ENCODE assay signal across 17 cellular contexts in genomic region chr12:40016960-40017359, GRCh38.
DNase-seq lines count a peak whose midpoint lies in the region; ATAC-seq, FAIRE-seq and TF ChIP-seq lines count a peak whose summit lies in the region.
"Had no signal": no experiment of that assay in that cellular context is flagged by ENCODE, and none has a peak within 500 bp of the region (broad histone marks: within the 10 kb centered on the region; RNA-seq: fewer than 3 reads in every experiment).

No MANE protein-coding gene starts in this region.

- WGBS in IMR-90 (ENCODE audit: extremely low coverage in 2 of 2, insufficient read length in 1 of 2), 2 experiments, result no CpG with 5 or more reads among the region's 3 CpGs
- 16% methylated on average over 1 of the region's 3 CpGs for WGBS in mesenchymal stem cell

- in situ Hi-C loops in IMR-90 (cut with MboI; ENCODE audit: low sequenced_read_pairs), result no loop called here

- no peak overlapping the region for H3K27ac ChIP-seq in BLaER1
- H3K27ac ChIP-seq in IMR-90 (ENCODE audit: insufficient read depth, low read length), result no peak overlapping the region
- no peak overlapping the region for H3K27ac ChIP-seq in mesenchymal stem cell (ENCODE audit: low read length, poor library complexity, severe bottlenecking)
- H3K27ac ChIP-seq: body of pancreas had no signal

- H2AK5ac ChIP-seq in IMR-90 (ENCODE audit: low read depth, low read length) (no peak overlapping the region), mesenchymal stem cell (ENCODE audit: low read length, severe bottlenecking) (no peak overlapping the region)

- H3K9me3 ChIP-seq in BLaER1 (no peaks in the 10 kb centered on the region), IMR-90 (ENCODE audit: control insufficient read depth, insufficient read depth, low read length) (no peaks in the 10 kb centered on the region), mesenchymal stem cell (ENCODE audit: control insufficient read depth, low read length) (no peaks in the 10 kb centered on the region)
- H3K9me3 ChIP-seq: body of pancreas had no signal

- ATAC-seq in IMR-90 (ENCODE audit: low read depth), result peak; percentile 89
- no peak for ATAC-seq in HG02840 (IDR thresholded peaks at IDR 0.05; ENCODE audit: low FRiP score, unreplicated experiment)
- ATAC-seq: body of pancreas, Panc1 had no signal

- DNase-seq in IMR-90 (peak; percentile 89), mesenchymal stem cell (peak; percentile 98), urothelium cell line (ENCODE audit: low spot score) (no peak), activated T-cell treated with anti-CD3 and anti-CD28 coated beads for 4 hours (no peak)
- no peak for DNase-seq in activated CD4-positive, CD25-positive, alpha-beta regulatory T cell treated with anti-CD3 and anti-CD28 coated beads, Interleukin-2, amount 50 U/mL, for 72 hours
- DNase-seq: activated CD4-positive, alpha-beta memory T cell treated with anti-CD3 and anti-CD28 coated beads, Interleukin-2, amount 10 ng/mL, durations not matched to agents 7 days and 5 days; activated effector memory CD4-positive, alpha-beta T cell treated with anti-CD3 and anti-CD28 coated beads, Interleukin-2, amount 50 U/mL, for 16 hours; body of pancreas; mesendoderm; NCI-H1048 had no signal

- POLR2A ChIA-PET in IMR-90 (lab: Charles Lee; ENCODE audit: unreplicated experiment), result no interaction called here

- H3K18ac ChIP-seq in IMR-90 (ENCODE audit: low read depth, low read length), result no peak overlapping the region
- H3K18ac ChIP-seq in mesenchymal stem cell (ENCODE audit: low read depth in 1 of 2, low read length in 2 of 2), result no peak overlapping the region

- no peak overlapping the region for H4K5ac ChIP-seq in IMR-90 (ENCODE audit: low read depth, low read length)

- intact Hi-C loops in IMR-90 (cut with micrococcal nuclease), result loop anchor here (10.0 kb wide), 1 partner anchor 252 kb away; no protein-coding TSS in a partner anchor

- H2BK15ac ChIP-seq in IMR-90 (ENCODE audit: low read depth, low read length) (no peak overlapping the region), mesenchymal stem cell (ENCODE audit: low read depth, poor library complexity, severe bottlenecking) (no peak overlapping the region)

- H3K4ac ChIP-seq in IMR-90 (ENCODE audit: low read depth, low read length) (no peak overlapping the region), mesenchymal stem cell (ENCODE audit: low read depth in 1 of 2, low read length in 2 of 2) (no peak overlapping the region)

- H3K9ac ChIP-seq in BLaER1 (no peak overlapping the region), IMR-90 (ENCODE audit: low read depth, low read length) (no peak overlapping the region), mesenchymal stem cell (ENCODE audit: low read length) (peak overlapping the region; percentile 26)

- H3K4me1 ChIP-seq in BLaER1, result peaks cover 14% of the 10 kb centered on the region
- peaks cover 3% of the 10 kb centered on the region for H3K4me1 ChIP-seq in IMR-90 (ENCODE audit: control insufficient read depth, insufficient read depth, low read length)
- H3K4me1 ChIP-seq in mesenchymal stem cell (ENCODE audit: control insufficient read depth, insufficient read depth, low read depth, low read length), result no peaks in the 10 kb centered on the region

- TF ChIP-seq POLR2A in IMR-90 (IDR thresholded peaks at IDR 0.05; ENCODE audit: low read depth, low read length), result no peak

- no peak overlapping the region for H3K56ac ChIP-seq in IMR-90 (ENCODE audit: extremely low read depth, insufficient read depth, low read length)

- no peak overlapping the region for H3K4me3 ChIP-seq in BLaER1
- no peak overlapping the region for H3K4me3 ChIP-seq in IMR-90 (ENCODE audit: insufficient read depth, low read depth, low read length)
- peak overlapping the region in 1 of 2 experiments; percentile 21 for H3K4me3 ChIP-seq in mesenchymal stem cell (ENCODE audit: insufficient read depth in 1 of 2, low read depth in 1 of 2, low read length in 2 of 2)
- H3K4me3 ChIP-seq: body of pancreas had no signal

- no peak for TF ChIP-seq CTCF in IMR-90 (conservative IDR thresholded peaks at IDR 0.05; ENCODE audit: low read depth, low read length)

- no peak overlapping the region for H2AK9ac ChIP-seq in IMR-90 (replicated peaks; ENCODE audit: low read depth, low read length, poor library complexity)

- H3K14ac ChIP-seq in IMR-90 (replicated peaks; ENCODE audit: low read depth, low read length) (no peak overlapping the region), mesenchymal stem cell (ENCODE audit: low read length in 2 of 2) (no peak overlapping the region)

- H2AFZ ChIP-seq in IMR-90 (replicated peaks; ENCODE audit: low read length, poor library complexity) (no peak overlapping the region), mesenchymal stem cell (ENCODE audit: low read depth, low read length) (no peak overlapping the region)

- H2BK20ac ChIP-seq in IMR-90 (ENCODE audit: low read depth, low read length), result no peak overlapping the region

- H2BK120ac ChIP-seq in IMR-90 (ENCODE audit: low read depth, low read length) (no peak overlapping the region), mesenchymal stem cell (ENCODE audit: low read depth, low read length) (no peak overlapping the region)

- H3K23ac ChIP-seq in IMR-90 (ENCODE audit: low read depth, low read length) (no peak overlapping the region), mesenchymal stem cell (ENCODE audit: low read length in 2 of 2) (no peak overlapping the region)

- dilution Hi-C loops in IMR-90 (cut with HindIII; ENCODE audit: low sequenced_read_pairs, unreplicated experiment), result no loop called here

- peak overlapping the region; percentile 27 for H3K4me2 ChIP-seq in BLaER1
- peak overlapping the region; percentile 2; the same call in 1 of the 2 replicates for H3K4me2 ChIP-seq in IMR-90 (ENCODE audit: low read depth, low read length)
- H3K4me2 ChIP-seq in mesenchymal stem cell (ENCODE audit: low read length, poor library complexity, severe bottlenecking), result no peak overlapping the region

- H4K8ac ChIP-seq in IMR-90 (ENCODE audit: low read depth in 2 of 2, low read length in 2 of 2), result no peak overlapping the region
- H4K8ac ChIP-seq in mesenchymal stem cell (ENCODE audit: low read length), result no peak overlapping the region

- H3K27me3 ChIP-seq in BLaER1 (no peaks in the 10 kb centered on the region), IMR-90 (ENCODE audit: control insufficient read depth, insufficient read depth, low read length) (no peaks in the 10 kb centered on the region), mesenchymal stem cell (ENCODE audit: control insufficient read depth in 1 of 2, insufficient read depth in 1 of 2, low read length in 2 of 2) (no peaks in the 10 kb centered on the region)
- H3K27me3 ChIP-seq: body of pancreas had no signal

- BruUV-seq in IMR-90 (replicated peaks; lab: Mats Ljungman, UMichigan), result no TSS peak

- H4K20me1 ChIP-seq in BLaER1, result no peaks in the 10 kb centered on the region
- H4K20me1 ChIP-seq in IMR-90 (ENCODE audit: insufficient read depth, low read length), result no peaks in the 10 kb centered on the region

- H3K79me1 ChIP-seq in IMR-90 (ENCODE audit: low read depth in 1 of 2, low read length in 2 of 2) (no peaks in the 10 kb centered on the region), mesenchymal stem cell (replicated peaks; ENCODE audit: low read length, poor library complexity, severe bottlenecking) (no peaks in the 10 kb centered on the region)

- peaks cover 4% of the 10 kb centered on the region for H3K9me1 ChIP-seq in IMR-90 (ENCODE audit: insufficient read depth, low read length)

- FAIRE-seq in colon (lab: Jason Lieb, UNC) (peak; percentile 84), urothelium cell line (lab: Jason Lieb, UNC) (no peak)
- FAIRE-seq: endometrium, GM12891, HTR-8/SVneo had no signal

- H3K36me3 ChIP-seq in BLaER1, result no peaks in the 10 kb centered on the region
- H3K36me3 ChIP-seq in IMR-90 (ENCODE audit: control insufficient read depth, insufficient read depth, low read length), result no peaks in the 10 kb centered on the region
- no peaks in the 10 kb centered on the region for H3K36me3 ChIP-seq in mesenchymal stem cell (ENCODE audit: control insufficient read depth in 1 of 2, insufficient read depth in 2 of 2, low read depth in 1 of 2, low read length in 2 of 2)

- H2BK5ac ChIP-seq in IMR-90 (ENCODE audit: low read depth, low read length, poor library complexity, severe bottlenecking) (no peak overlapping the region), mesenchymal stem cell (ENCODE audit: low read depth, low read length, poor library complexity, severe bottlenecking) (no peak overlapping the region)

- H2BK12ac ChIP-seq in mesenchymal stem cell (ENCODE audit: low read length in 2 of 2), result no peak overlapping the region

- TF ChIP-seq RAD21 in IMR-90 (IDR thresholded peaks at IDR 0.05; ENCODE audit: low read length), result no peak

- no peak overlapping the region for H4K91ac ChIP-seq in IMR-90 (ENCODE audit: insufficient read depth, low read depth, low read length)
- no peak overlapping the region for H4K91ac ChIP-seq in mesenchymal stem cell (ENCODE audit: low read length)

- CTCF ChIA-PET in IMR-90 (lab: Yijun Ruan, JAX), result interaction anchor here (1.3 kb wide), 1 partner anchor 17 kb away, joined by 3 read pairs; no protein-coding TSS in a partner anchor

TF ChIP-seq in IMR-90, 13 proteins besides CTCF, POLR2A, EP300 and RAD21:
- TF ChIP-seq ELK1 (IDR thresholded peaks at IDR 0.05; ENCODE audit: borderline replicate concordance, low read depth, low read length) (no peak), BHLHE40 (IDR thresholded peaks at IDR 0.05; ENCODE audit: low read depth, low read length) (no peak), MAFK (IDR thresholded peaks at IDR 0.05; ENCODE audit: low read depth, low read length) (peak; percentile 17; the same call in 1 of the 2 replicates), SMC3 (IDR thresholded peaks at IDR 0.05; ENCODE audit: low read depth, low read length) (no peak), MXI1 (IDR thresholded peaks at IDR 0.05; ENCODE audit: borderline replicate concordance, low read depth, low read length) (no peak), FOS (IDR thresholded peaks at IDR 0.05; ENCODE audit: low read depth, low read length) (peak; percentile 42; the same call in 1 of the 2 replicates)

Comparison
In these comparisons a context has a peak if more than half of its experiments do, and no peak if none do; other contexts are left out.
1. DNase-seq: peak in IMR-90 (single experiment) and mesenchymal stem cell (single experiment); none in urothelium cell line (single experiment), activated CD4-positive, CD25-positive, alpha-beta regulatory T cell treated with anti-CD3 and anti-CD28 coated beads, Interleukin-2, amount 50 U/mL, for 72 hours (single experiment) and activated T-cell treated with anti-CD3 and anti-CD28 coated beads for 4 hours (single experiment).